In the genomic region with DNA sequence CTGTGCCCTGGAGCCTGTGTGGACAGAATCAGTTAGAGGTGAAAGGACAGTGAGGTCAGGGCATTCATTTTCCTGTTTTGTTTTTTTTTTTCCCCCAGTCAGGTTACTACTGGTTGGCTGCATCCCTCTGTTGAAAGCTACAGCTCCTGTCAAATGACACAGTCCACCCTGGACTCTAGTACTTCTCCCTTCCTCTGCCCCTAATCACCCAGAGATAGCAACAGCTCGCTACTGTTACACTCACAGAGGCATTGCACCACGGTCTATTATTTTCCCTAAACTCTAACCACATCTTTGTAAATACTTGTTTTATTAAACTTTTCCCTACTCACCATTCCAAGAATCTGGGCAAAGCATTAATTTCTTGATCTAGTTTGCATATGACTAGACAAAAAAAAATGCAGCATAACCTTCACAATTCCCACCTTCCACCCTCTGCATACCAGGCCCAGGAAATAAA, we compare ENCODE assay signal across 1 cellular context.
TF ChIP-seq lines count a peak whose summit lies in the region.

No MANE protein-coding gene starts in this region.

TF ChIP-seq in IMR-90, 13 proteins besides CTCF, POLR2A, EP300 and RAD21 (continued from another document):
- TF ChIP-seq USF2 (IDR thresholded peaks at IDR 0.05; ENCODE audit: low read depth, low read length) (no peak), RFX5 (IDR thresholded peaks at IDR 0.05; ENCODE audit: low read depth, low read length) (no peak), BHLHE40 (IDR thresholded peaks at IDR 0.05; ENCODE audit: low read depth, low read length) (no peak)
TF ChIP-seq in IMR-90: peak in this region for 0.
